Comparison of ENCODE assay signal across 5 cellular contexts in genomic region chr1:24103465-24103864, GRCh38. TPM values are rescaled to one million over a fixed set of nuclear protein-coding genes. Genes with fewer than 3 reads are reported as not detected.
"Had no signal": no experiment of that assay in that cellular context is flagged by ENCODE, and none has a peak within 500 bp of the region (broad histone marks: within the 10 kb centered on the region; RNA-seq: fewer than 3 reads in every experiment).

No MANE protein-coding gene starts in this region.

RNA-seq across cellular contexts. Expression of gene MYOM3, which starts 8.5 kb away (rescaled TPM):
- total RNA-seq: activated CD8-positive, alpha-beta T cell treated with anti-CD3 and anti-CD28 coated beads for 36 hours; activated naive CD8-positive, alpha-beta T cell treated with anti-CD3 and anti-CD28 coated beads for 36 hours; activated T-cell treated with anti-CD3 and anti-CD28 coated beads, Interleukin-2, amount 50 U/mL, for 72 hours; activated T-helper 2 cell treated with anti-CD3 and anti-CD28 coated beads, Interferon-gamma antibody, Interleukin-2, Interleukin-4, amounts not matched to agents 10 μg/mL and 5 μg/mL and 100 μg/mL, durations not matched to agents 14 hours and 24 hours and 36 hours; T-helper 1 cell treated with Interleukin-12 subunit alpha and Interleukin-12 subunit beta and Interleukin-4 antibody, amounts not matched to agents 30 ng/mL and 1 ng/mL, for 36 hours had no signal

RNA-seq across cellular contexts. Expression of gene IL22RA1, which starts 39.5 kb away (rescaled TPM):
- total RNA-seq: activated CD8-positive, alpha-beta T cell treated with anti-CD3 and anti-CD28 coated beads for 36 hours; activated naive CD8-positive, alpha-beta T cell treated with anti-CD3 and anti-CD28 coated beads for 36 hours; activated T-cell treated with anti-CD3 and anti-CD28 coated beads, Interleukin-2, amount 50 U/mL, for 72 hours; activated T-helper 2 cell treated with anti-CD3 and anti-CD28 coated beads, Interferon-gamma antibody, Interleukin-2, Interleukin-4, amounts not matched to agents 10 μg/mL and 5 μg/mL and 100 μg/mL, durations not matched to agents 14 hours and 24 hours and 36 hours; T-helper 1 cell treated with Interleukin-12 subunit alpha and Interleukin-12 subunit beta and Interleukin-4 antibody, amounts not matched to agents 30 ng/mL and 1 ng/mL, for 36 hours had no signal
